ENCODE assay signal across 20 cellular contexts in genomic region chr10:119217401-119217800, GRCh38.
"Had no signal": no experiment of that assay in that cellular context is flagged by ENCODE, and none has a peak within 500 bp of the region (broad histone marks: within the 10 kb centered on the region; RNA-seq: fewer than 3 reads in every experiment).

No MANE protein-coding gene starts in this region.

- H3K9me3 ChIP-seq: breast epithelium, heart right ventricle, lower lobe of right lung, suprapubic skin had no signal

- H3K36me3 ChIP-seq: breast epithelium, lower lobe of right lung, suprapubic skin had no signal

- H3K36me3 Mint-ChIP-seq: mesothelial cell of epicardium had no signal

- ATAC-seq: activated T-cell treated with anti-CD3 and anti-CD28 coated beads, Interleukin-2, amount 50 U/mL, for 4 hours; stimulated activated naive CD8-positive, alpha-beta T cell treated with anti-CD3 and anti-CD28 coated beads, Interleukin-15, Interleukin-2, amounts not matched to agents 100 U/mL and 50 U/mL, for 24 hours had no signal

- H3K4me1 ChIP-seq: breast epithelium had no signal

- H3K4me3 ChIP-seq: breast epithelium, heart right ventricle, lower lobe of right lung, suprapubic skin had no signal

- H3K27ac ChIP-seq: suprapubic skin had no signal

- H3K4me3 Mint-ChIP-seq: activated CD4-positive, alpha-beta T cell treated with anti-CD3 and anti-CD28 coated beads, Interleukin-2, amount 10 ng/mL, durations not matched to agents 24 days and 14 days; activated T-cell treated with anti-CD3 and anti-CD28 coated beads, Interleukin-2, amount 50 U/mL, for 4 hours; immature natural killer cell; mesothelial cell of epicardium had no signal

- H3K27ac Mint-ChIP-seq: mesothelial cell of epicardium, progenitor cell of endocrine pancreas had no signal

- H3K9me3 Mint-ChIP-seq: activated CD4-positive, alpha-beta T cell treated with anti-CD3 and anti-CD28 coated beads, Interleukin-2, amount 10 ng/mL, durations not matched to agents 24 days and 14 days; activated T-cell treated with anti-CD3 and anti-CD28 coated beads, Interleukin-2, amount 50 U/mL, for 4 hours; immature natural killer cell; mesothelial cell of epicardium; nephron progenitor cell had no signal

- H3K27me3 Mint-ChIP-seq: activated CD4-positive, alpha-beta T cell treated with anti-CD3 and anti-CD28 coated beads, Interleukin-2, amount 10 ng/mL, durations not matched to agents 24 days and 14 days; progenitor cell of endocrine pancreas had no signal

- DNase-seq: activated CD4-positive, alpha-beta T cell treated with anti-CD3 and anti-CD28 coated beads, Interleukin-2, amount 10 ng/mL, durations not matched to agents 24 days and 14 days; activated CD8-positive, alpha-beta memory T cell treated with anti-CD3 and anti-CD28 coated beads, Interleukin-2, amount 50 U/mL, for 4 hours; activated effector memory CD4-positive, alpha-beta T cell treated with Interleukin-2 at 50 U/mL for 16 hours; activated naive CD4-positive, alpha-beta T cell treated with anti-CD3 and anti-CD28 coated beads, Interleukin-2, amount 50 U/mL, for 16 hours; activated T-cell treated with anti-CD3 and anti-CD28 coated beads, Interleukin-2, amount 50 U/mL, for 4 hours; cerebellar nuclear complex; effector CD4-positive, alpha-beta T cell; heart right ventricle; immature natural killer cell; lower lobe of right lung; nephron progenitor cell; occipital lobe; stimulated activated CD4-positive, alpha-beta T cell treated with anti-CD3 and anti-CD28 coated beads, Interleukin-2, amount 100 ng/mL, for 24 hours; stimulated activated naive CD8-positive, alpha-beta T cell treated with anti-CD3 and anti-CD28 coated beads, Interleukin-15, Interleukin-2, amounts not matched to agents 100 U/mL and 50 U/mL, for 24 hours; T-helper 1 cell; T1000 had no signal

- H3K27me3 ChIP-seq: breast epithelium, heart right ventricle, suprapubic skin had no signal
